Comparison of ENCODE assay signal across 1 cellular context in genomic region chr6:14452567-14453527, GRCh38.
A peak's percentile ranks its signal among the peaks of the same experiment; 100 is the strongest.
TF ChIP-seq lines count a peak whose summit lies in the region.

No MANE protein-coding gene starts in this region.

TF ChIP-seq in K562, 482 proteins besides CTCF, POLR2A, EP300 and RAD21 (continued from another document and continues in another):
- TF ChIP-seq ATF4 (CRISPR knock-in tag; IDR thresholded peaks at IDR 0.05), result peak; percentile 64; the same call in 1 of the 2 replicates
- no peak for TF ChIP-seq CEBPG (CRISPR knock-in tag; IDR thresholded peaks at IDR 0.05)
- no peak for TF ChIP-seq CEBPG (tag; conservative IDR thresholded peaks at IDR 0.05 in 1 of 2, IDR thresholded peaks at IDR 0.05 in 1 of 2)
- no peak for TF ChIP-seq ZSCAN29 (IDR thresholded peaks at IDR 0.05)
- TF ChIP-seq ZNF165 (CRISPR knock-in tag; IDR thresholded peaks at IDR 0.05; ENCODE audit: borderline replicate concordance), result peak; percentile 66; the same call in 1 of the 2 replicates
- no peak for TF ChIP-seq SUPT5H (IDR thresholded peaks at IDR 0.05)
- peak in 1 of 2 experiments; percentile 29; a peak in 1 of 4 replicates for TF ChIP-seq HDAC1 (IDR thresholded peaks at IDR 0.05)
- TF ChIP-seq, protein P1, sequence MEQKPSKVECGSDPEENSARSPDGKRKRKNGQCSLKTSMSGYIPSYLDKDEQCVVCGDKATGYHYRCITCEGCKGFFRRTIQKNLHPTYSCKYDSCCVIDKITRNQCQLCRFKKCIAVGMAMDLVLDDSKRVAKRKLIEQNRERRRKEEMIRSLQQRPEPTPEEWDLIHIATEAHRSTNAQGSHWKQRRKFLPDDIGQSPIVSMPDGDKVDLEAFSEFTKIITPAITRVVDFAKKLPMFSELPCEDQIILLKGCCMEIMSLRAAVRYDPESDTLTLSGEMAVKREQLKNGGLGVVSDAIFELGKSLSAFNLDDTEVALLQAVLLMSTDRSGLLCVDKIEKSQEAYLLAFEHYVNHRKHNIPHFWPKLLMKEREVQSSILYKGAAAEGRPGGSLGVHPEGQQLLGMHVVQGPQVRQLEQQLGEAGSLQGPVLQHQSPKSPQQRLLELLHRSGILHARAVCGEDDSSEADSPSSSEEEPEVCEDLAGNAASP (IDR thresholded peaks at IDR 0.05), result peak; percentile 98
- no peak for TF ChIP-seq ZNF12 (CRISPR knock-in tag; IDR thresholded peaks at IDR 0.05)
- TF ChIP-seq TAF1 (IDR thresholded peaks at IDR 0.05; ENCODE audit: control insufficient read depth, extremely low read depth, insufficient read depth, low read length, severe bottlenecking), result no peak
- TF ChIP-seq CBFA2T3 (IDR thresholded peaks at IDR 0.05), result peak; percentile 72
- no peak for TF ChIP-seq BDP1 (IDR thresholded peaks at IDR 0.05; ENCODE audit: insufficient read depth, insufficient read length)
- no peak for TF ChIP-seq MCM5 (IDR thresholded peaks at IDR 0.05; ENCODE audit: low read depth)
- no peak for TF ChIP-seq BRF1 (IDR thresholded peaks at IDR 0.05; ENCODE audit: borderline replicate concordance, extremely low read depth, insufficient read length)
- TF ChIP-seq TEAD4 (IDR thresholded peaks at IDR 0.05; ENCODE audit: low read length), result peak; percentile 81
- no peak for TF ChIP-seq TEAD4 (CRISPR knock-in tag; IDR thresholded peaks at IDR 0.05; ENCODE audit: borderline replicate concordance)
- 0 out of 2 replicates have a peak, but pooled peaks have one; percentile 12 for TF ChIP-seq CBFB (CRISPR knock-in tag; IDR thresholded peaks at IDR 0.05)
- TF ChIP-seq ZNF274 (IDR thresholded peaks at IDR 0.05; ENCODE audit: borderline replicate concordance, low read depth, low read length), result no peak
- 0 out of 2 replicates have a peak, but pooled peaks have one; percentile 18 for TF ChIP-seq POLR2AphosphoS5 (IDR thresholded peaks at IDR 0.05; ENCODE audit: control insufficient read depth, insufficient read depth, low read depth, low read length)
- TF ChIP-seq MTA1 (IDR thresholded peaks at IDR 0.05; ENCODE audit: borderline replicate concordance), result peak; percentile 78
- TF ChIP-seq SP2 (IDR thresholded peaks at IDR 0.05; ENCODE audit: extremely low read depth, low read depth, low read length, poor library complexity, severe bottlenecking), result no peak
- TF ChIP-seq CXXC5 (CRISPR knock-in tag; IDR thresholded peaks at IDR 0.05), result peak; percentile 60; the same call in 1 of the 2 replicates
- TF ChIP-seq, protein P2, sequence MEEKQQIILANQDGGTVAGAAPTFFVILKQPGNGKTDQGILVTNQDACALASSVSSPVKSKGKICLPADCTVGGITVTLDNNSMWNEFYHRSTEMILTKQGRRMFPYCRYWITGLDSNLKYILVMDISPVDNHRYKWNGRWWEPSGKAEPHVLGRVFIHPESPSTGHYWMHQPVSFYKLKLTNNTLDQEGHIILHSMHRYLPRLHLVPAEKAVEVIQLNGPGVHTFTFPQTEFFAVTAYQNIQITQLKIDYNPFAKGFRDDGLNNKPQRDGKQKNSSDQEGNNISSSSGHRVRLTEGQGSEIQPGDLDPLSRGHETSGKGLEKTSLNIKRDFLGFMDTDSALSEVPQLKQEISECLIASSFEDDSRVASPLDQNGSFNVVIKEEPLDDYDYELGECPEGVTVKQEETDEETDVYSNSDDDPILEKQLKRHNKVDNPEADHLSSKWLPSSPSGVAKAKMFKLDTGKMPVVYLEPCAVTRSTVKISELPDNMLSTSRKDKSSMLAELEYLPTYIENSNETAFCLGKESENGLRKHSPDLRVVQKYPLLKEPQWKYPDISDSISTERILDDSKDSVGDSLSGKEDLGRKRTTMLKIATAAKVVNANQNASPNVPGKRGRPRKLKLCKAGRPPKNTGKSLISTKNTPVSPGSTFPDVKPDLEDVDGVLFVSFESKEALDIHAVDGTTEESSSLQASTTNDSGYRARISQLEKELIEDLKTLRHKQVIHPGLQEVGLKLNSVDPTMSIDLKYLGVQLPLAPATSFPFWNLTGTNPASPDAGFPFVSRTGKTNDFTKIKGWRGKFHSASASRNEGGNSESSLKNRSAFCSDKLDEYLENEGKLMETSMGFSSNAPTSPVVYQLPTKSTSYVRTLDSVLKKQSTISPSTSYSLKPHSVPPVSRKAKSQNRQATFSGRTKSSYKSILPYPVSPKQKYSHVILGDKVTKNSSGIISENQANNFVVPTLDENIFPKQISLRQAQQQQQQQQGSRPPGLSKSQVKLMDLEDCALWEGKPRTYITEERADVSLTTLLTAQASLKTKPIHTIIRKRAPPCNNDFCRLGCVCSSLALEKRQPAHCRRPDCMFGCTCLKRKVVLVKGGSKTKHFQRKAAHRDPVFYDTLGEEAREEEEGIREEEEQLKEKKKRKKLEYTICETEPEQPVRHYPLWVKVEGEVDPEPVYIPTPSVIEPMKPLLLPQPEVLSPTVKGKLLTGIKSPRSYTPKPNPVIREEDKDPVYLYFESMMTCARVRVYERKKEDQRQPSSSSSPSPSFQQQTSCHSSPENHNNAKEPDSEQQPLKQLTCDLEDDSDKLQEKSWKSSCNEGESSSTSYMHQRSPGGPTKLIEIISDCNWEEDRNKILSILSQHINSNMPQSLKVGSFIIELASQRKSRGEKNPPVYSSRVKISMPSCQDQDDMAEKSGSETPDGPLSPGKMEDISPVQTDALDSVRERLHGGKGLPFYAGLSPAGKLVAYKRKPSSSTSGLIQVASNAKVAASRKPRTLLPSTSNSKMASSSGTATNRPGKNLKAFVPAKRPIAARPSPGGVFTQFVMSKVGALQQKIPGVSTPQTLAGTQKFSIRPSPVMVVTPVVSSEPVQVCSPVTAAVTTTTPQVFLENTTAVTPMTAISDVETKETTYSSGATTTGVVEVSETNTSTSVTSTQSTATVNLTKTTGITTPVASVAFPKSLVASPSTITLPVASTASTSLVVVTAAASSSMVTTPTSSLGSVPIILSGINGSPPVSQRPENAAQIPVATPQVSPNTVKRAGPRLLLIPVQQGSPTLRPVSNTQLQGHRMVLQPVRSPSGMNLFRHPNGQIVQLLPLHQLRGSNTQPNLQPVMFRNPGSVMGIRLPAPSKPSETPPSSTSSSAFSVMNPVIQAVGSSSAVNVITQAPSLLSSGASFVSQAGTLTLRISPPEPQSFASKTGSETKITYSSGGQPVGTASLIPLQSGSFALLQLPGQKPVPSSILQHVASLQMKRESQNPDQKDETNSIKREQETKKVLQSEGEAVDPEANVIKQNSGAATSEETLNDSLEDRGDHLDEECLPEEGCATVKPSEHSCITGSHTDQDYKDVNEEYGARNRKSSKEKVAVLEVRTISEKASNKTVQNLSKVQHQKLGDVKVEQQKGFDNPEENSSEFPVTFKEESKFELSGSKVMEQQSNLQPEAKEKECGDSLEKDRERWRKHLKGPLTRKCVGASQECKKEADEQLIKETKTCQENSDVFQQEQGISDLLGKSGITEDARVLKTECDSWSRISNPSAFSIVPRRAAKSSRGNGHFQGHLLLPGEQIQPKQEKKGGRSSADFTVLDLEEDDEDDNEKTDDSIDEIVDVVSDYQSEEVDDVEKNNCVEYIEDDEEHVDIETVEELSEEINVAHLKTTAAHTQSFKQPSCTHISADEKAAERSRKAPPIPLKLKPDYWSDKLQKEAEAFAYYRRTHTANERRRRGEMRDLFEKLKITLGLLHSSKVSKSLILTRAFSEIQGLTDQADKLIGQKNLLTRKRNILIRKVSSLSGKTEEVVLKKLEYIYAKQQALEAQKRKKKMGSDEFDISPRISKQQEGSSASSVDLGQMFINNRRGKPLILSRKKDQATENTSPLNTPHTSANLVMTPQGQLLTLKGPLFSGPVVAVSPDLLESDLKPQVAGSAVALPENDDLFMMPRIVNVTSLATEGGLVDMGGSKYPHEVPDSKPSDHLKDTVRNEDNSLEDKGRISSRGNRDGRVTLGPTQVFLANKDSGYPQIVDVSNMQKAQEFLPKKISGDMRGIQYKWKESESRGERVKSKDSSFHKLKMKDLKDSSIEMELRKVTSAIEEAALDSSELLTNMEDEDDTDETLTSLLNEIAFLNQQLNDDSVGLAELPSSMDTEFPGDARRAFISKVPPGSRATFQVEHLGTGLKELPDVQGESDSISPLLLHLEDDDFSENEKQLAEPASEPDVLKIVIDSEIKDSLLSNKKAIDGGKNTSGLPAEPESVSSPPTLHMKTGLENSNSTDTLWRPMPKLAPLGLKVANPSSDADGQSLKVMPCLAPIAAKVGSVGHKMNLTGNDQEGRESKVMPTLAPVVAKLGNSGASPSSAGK (IDR thresholded peaks at IDR 0.05), result peak; percentile 46
- no peak for TF ChIP-seq ZNF347 (CRISPR knock-in tag; IDR thresholded peaks at IDR 0.05; ENCODE audit: low read depth)
- TF ChIP-seq NFIC (IDR thresholded peaks at IDR 0.05), result peak; percentile 71
- peak; percentile 54; the same call in 1 of the 2 replicates for TF ChIP-seq BHLHE40 (IDR thresholded peaks at IDR 0.05; ENCODE audit: low read length)
- TF ChIP-seq MEF2D (tag; conservative IDR thresholded peaks at IDR 0.05; ENCODE audit: low read depth), result peak; percentile 51
- peak; percentile 83 for TF ChIP-seq JUND (IDR thresholded peaks at IDR 0.05; ENCODE audit: borderline replicate concordance, low read depth, low read length)
- peak; percentile 88; the same call in 2 of the 3 replicates for TF ChIP-seq JUND (tag; IDR thresholded peaks at IDR 0.05; ENCODE audit: borderline replicate concordance, low read depth, low read length)
- no peak for TF ChIP-seq ZNF444 (CRISPR knock-in tag; IDR thresholded peaks at IDR 0.05)
- no peak for TF ChIP-seq SRSF1 (IDR thresholded peaks at IDR 0.05; ENCODE audit: low read depth, low read length)
- TF ChIP-seq, protein P3, sequence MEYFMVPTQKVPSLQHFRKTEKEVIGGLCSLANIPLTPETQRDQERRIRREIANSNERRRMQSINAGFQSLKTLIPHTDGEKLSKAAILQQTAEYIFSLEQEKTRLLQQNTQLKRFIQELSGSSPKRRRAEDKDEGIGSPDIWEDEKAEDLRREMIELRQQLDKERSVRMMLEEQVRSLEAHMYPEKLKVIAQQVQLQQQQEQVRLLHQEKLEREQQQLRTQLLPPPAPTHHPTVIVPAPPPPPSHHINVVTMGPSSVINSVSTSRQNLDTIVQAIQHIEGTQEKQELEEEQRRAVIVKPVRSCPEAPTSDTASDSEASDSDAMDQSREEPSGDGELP (CRISPR knock-in tag; IDR thresholded peaks at IDR 0.05; ENCODE audit: borderline replicate concordance), result peak; percentile 27; the same call in 1 of the 2 replicates
- no peak for TF ChIP-seq HNRNPLL (IDR thresholded peaks at IDR 0.05; ENCODE audit: low read depth, low read length, poor library complexity, severe bottlenecking)
- TF ChIP-seq POLR2H (tag; IDR thresholded peaks at IDR 0.05; ENCODE audit: low read depth), result peak; percentile 45; the same call in 1 of the 2 replicates
- no peak for TF ChIP-seq MCM7 (IDR thresholded peaks at IDR 0.05)
- no peak for TF ChIP-seq ZNF224 (CRISPR knock-in tag; IDR thresholded peaks at IDR 0.05)
- no peak for TF ChIP-seq RBFOX2 (IDR thresholded peaks at IDR 0.05; ENCODE audit: low read depth, low read length)
- TF ChIP-seq, protein P4, sequence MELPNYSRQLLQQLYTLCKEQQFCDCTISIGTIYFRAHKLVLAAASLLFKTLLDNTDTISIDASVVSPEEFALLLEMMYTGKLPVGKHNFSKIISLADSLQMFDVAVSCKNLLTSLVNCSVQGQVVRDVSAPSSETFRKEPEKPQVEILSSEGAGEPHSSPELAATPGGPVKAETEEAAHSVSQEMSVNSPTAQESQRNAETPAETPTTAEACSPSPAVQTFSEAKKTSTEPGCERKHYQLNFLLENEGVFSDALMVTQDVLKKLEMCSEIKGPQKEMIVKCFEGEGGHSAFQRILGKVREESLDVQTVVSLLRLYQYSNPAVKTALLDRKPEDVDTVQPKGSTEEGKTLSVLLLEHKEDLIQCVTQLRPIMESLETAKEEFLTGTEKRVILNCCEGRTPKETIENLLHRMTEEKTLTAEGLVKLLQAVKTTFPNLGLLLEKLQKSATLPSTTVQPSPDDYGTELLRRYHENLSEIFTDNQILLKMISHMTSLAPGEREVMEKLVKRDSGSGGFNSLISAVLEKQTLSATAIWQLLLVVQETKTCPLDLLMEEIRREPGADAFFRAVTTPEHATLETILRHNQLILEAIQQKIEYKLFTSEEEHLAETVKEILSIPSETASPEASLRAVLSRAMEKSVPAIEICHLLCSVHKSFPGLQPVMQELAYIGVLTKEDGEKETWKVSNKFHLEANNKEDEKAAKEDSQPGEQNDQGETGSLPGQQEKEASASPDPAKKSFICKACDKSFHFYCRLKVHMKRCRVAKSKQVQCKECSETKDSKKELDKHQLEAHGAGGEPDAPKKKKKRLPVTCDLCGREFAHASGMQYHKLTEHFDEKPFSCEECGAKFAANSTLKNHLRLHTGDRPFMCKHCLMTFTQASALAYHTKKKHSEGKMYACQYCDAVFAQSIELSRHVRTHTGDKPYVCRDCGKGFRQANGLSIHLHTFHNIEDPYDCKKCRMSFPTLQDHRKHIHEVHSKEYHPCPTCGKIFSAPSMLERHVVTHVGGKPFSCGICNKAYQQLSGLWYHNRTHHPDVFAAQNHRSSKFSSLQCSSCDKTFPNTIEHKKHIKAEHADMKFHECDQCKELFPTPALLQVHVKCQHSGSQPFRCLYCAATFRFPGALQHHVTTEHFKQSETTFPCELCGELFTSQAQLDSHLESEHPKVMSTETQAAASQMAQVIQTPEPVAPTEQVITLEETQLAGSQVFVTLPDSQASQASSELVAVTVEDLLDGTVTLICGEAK (IDR thresholded peaks at IDR 0.05), result peak; percentile 35; the same call in 1 of the 2 replicates
- TF ChIP-seq, protein P4 (CRISPR knock-in tag; IDR thresholded peaks at IDR 0.05), result no peak
- TF ChIP-seq ZNF589 (CRISPR knock-in tag; IDR thresholded peaks at IDR 0.05; ENCODE audit: low read depth), result peak; percentile 32; the same call in 1 of the 2 replicates
